1 cellular context compared by ENCODE assay signal in the genomic region with DNA sequence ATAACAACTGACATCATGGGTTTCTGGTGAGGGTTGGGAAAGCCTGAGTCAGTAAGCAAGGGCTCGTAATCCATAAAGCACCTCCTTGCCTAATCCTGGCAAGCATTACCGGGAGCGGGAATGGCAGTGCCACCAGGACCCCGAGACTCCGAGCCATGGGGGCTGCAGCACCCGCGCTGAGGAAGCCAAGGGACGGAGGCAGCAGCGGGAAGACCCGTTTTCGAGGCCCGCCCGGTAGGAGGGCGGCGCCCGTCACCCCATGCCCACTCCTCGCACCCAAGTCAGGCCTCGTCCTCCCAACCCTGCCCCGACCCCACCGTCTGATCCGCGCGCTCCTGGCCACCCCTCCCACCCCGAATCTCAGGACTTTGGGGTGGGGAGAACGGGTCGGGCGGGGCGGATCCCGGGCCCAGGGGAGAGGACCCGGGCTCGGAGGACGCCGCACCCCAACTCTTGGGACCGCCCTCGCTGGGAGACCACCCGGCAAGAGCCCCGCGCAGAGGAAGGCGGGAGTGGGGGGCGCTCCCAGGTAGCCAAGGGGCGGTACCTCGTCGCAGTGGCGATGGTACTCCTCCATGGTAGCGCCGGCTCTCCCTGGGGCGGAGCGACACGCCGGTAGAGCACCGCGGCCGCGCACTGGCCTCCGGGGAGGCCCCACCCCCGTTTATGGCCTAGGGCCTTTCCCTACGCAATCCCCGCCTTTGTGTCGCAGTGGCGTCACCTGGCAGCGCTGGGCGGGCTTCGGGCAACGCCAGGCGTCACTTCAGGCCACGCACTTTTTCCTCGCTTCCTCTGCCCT.
A peak's percentile ranks its signal among the peaks of the same experiment; 100 is the strongest.
TF ChIP-seq lines count a peak whose summit lies in the region.

A gene with protein sequence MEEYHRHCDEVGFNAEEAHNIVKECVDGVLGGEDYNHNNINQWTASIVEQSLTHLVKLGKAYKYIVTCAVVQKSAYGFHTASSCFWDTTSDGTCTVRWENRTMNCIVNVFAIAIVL (minus strand): TSS at position 638 of the 799 bp plus-strand sequence. CDS start 61 bp downstream, at position 577.

TF ChIP-seq in HEK293, 187 proteins besides CTCF, POLR2A, EP300 and RAD21 (continued from another document and continues in another):
- TF ChIP-seq, protein P1, sequence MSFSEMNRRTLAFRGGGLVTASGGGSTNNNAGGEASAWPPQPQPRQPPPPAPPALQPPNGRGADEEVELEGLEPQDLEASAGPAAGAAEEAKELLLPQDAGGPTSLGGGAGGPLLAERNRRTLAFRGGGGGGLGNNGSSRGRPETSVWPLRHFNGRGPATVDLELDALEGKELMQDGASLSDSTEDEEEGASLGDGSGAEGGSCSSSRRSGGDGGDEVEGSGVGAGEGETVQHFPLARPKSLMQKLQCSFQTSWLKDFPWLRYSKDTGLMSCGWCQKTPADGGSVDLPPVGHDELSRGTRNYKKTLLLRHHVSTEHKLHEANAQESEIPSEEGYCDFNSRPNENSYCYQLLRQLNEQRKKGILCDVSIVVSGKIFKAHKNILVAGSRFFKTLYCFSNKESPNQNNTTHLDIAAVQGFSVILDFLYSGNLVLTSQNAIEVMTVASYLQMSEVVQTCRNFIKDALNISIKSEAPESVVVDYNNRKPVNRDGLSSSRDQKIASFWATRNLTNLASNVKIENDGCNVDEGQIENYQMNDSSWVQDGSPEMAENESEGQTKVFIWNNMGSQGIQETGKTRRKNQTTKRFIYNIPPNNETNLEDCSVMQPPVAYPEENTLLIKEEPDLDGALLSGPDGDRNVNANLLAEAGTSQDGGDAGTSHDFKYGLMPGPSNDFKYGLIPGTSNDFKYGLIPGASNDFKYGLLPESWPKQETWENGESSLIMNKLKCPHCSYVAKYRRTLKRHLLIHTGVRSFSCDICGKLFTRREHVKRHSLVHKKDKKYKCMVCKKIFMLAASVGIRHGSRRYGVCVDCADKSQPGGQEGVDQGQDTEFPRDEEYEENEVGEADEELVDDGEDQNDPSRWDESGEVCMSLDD (tag by site-specific recombination; IDR thresholded peaks at IDR 0.05): peak; percentile 76
- peak; percentile 35; the same call in 1 of the 2 replicates for TF ChIP-seq KLF10 (tag by site-specific recombination; IDR thresholded peaks at IDR 0.05)
- TF ChIP-seq, protein P2, sequence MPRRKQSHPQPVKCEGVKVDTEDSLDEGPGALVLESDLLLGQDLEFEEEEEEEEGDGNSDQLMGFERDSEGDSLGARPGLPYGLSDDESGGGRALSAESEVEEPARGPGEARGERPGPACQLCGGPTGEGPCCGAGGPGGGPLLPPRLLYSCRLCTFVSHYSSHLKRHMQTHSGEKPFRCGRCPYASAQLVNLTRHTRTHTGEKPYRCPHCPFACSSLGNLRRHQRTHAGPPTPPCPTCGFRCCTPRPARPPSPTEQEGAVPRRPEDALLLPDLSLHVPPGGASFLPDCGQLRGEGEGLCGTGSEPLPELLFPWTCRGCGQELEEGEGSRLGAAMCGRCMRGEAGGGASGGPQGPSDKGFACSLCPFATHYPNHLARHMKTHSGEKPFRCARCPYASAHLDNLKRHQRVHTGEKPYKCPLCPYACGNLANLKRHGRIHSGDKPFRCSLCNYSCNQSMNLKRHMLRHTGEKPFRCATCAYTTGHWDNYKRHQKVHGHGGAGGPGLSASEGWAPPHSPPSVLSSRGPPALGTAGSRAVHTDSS (tag by site-specific recombination; IDR thresholded peaks at IDR 0.05): no peak
- no peak for TF ChIP-seq ZSCAN30 (tag by site-specific recombination; IDR thresholded peaks at IDR 0.05)
- TF ChIP-seq ZNF416 (tag by site-specific recombination; IDR thresholded peaks at IDR 0.05): no peak
- TF ChIP-seq ZBTB48 (tag by site-specific recombination; IDR thresholded peaks at IDR 0.05): peak; percentile 55; the same call in 1 of the 2 replicates
- no peak for TF ChIP-seq GLI2 (tag by site-specific recombination; IDR thresholded peaks at IDR 0.05; ENCODE audit: borderline replicate concordance, low read depth)
- TF ChIP-seq ZNF544 (tag by site-specific recombination; IDR thresholded peaks at IDR 0.05): no peak
- TF ChIP-seq ZNF223 (tag by site-specific recombination; IDR thresholded peaks at IDR 0.05): no peak
- peak; percentile 58; the same call in 1 of the 2 replicates for TF ChIP-seq IKZF3 (tag by site-specific recombination; IDR thresholded peaks at IDR 0.05)
- TF ChIP-seq ZNF155 (tag by site-specific recombination; IDR thresholded peaks at IDR 0.05): no peak
- TF ChIP-seq ZSCAN23 (tag by site-specific recombination; IDR thresholded peaks at IDR 0.05): no peak
- TF ChIP-seq REPIN1 (tag by site-specific recombination; IDR thresholded peaks at IDR 0.05; ENCODE audit: low read depth): 0 out of 2 replicates have a peak, but pooled peaks have one; percentile 34
- TF ChIP-seq YY1 (tag by site-specific recombination; IDR thresholded peaks at IDR 0.05): no peak
- no peak for TF ChIP-seq BCL11B (tag by site-specific recombination; IDR thresholded peaks at IDR 0.05; ENCODE audit: low read depth)
- peak; percentile 88 for TF ChIP-seq ZBTB21 (tag by site-specific recombination; IDR thresholded peaks at IDR 0.05)
- 0 out of 2 replicates have a peak, but pooled peaks have one; percentile 57 for TF ChIP-seq ZBTB1 (tag by site-specific recombination; IDR thresholded peaks at IDR 0.05)
- TF ChIP-seq, protein P3, sequence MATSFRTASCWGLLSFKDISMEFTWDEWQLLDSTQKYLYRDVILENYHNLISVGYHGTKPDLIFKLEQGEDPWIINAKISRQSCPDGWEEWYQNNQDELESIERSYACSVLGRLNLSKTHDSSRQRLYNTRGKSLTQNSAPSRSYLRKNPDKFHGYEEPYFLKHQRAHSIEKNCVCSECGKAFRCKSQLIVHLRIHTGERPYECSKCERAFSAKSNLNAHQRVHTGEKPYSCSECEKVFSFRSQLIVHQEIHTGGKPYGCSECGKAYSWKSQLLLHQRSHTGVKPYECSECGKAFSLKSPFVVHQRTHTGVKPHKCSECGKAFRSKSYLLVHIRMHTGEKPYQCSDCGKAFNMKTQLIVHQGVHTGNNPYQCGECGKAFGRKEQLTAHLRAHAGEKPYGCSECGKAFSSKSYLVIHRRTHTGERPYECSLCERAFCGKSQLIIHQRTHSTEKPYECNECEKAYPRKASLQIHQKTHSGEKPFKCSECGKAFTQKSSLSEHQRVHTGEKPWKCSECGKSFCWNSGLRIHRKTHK (tag by site-specific recombination; IDR thresholded peaks at IDR 0.05): no peak
- TF ChIP-seq ZNF404 (tag by site-specific recombination; IDR thresholded peaks at IDR 0.05): no peak
- TF ChIP-seq, protein P4, sequence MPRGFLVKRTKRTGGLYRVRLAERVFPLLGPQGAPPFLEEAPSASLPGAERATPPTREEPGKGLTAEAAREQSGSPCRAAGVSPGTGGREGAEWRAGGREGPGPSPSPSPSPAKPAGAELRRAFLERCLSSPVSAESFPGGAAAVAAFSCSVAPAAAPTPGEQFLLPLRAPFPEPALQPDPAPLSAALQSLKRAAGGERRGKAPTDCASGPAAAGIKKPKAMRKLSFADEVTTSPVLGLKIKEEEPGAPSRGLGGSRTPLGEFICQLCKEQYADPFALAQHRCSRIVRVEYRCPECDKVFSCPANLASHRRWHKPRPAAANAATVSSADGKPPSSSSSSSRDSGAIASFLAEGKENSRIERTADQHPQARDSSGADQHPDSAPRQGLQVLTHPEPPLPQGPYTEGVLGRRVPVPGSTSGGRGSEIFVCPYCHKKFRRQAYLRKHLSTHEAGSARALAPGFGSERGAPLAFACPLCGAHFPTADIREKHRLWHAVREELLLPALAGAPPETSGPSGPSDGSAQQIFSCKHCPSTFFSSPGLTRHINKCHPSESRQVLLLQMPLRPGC (tag by site-specific recombination; IDR thresholded peaks at IDR 0.05): peak; percentile 50
- no peak for TF ChIP-seq ZNF391 (tag by site-specific recombination; IDR thresholded peaks at IDR 0.05; ENCODE audit: borderline replicate concordance, low read depth)
- TF ChIP-seq YY2 (tag by site-specific recombination; IDR thresholded peaks at IDR 0.05): no peak
- peak; percentile 12; the same call in 1 of the 2 replicates for TF ChIP-seq ZNF660 (tag by site-specific recombination; IDR thresholded peaks at IDR 0.05)
- peak; percentile 96 for TF ChIP-seq ZNF629 (tag by site-specific recombination; IDR thresholded peaks at IDR 0.05)
- peak; percentile 41; the same call in 1 of the 2 replicates for TF ChIP-seq KLF7 (tag by site-specific recombination; IDR thresholded peaks at IDR 0.05; ENCODE audit: borderline replicate concordance)
- TF ChIP-seq, protein P5, sequence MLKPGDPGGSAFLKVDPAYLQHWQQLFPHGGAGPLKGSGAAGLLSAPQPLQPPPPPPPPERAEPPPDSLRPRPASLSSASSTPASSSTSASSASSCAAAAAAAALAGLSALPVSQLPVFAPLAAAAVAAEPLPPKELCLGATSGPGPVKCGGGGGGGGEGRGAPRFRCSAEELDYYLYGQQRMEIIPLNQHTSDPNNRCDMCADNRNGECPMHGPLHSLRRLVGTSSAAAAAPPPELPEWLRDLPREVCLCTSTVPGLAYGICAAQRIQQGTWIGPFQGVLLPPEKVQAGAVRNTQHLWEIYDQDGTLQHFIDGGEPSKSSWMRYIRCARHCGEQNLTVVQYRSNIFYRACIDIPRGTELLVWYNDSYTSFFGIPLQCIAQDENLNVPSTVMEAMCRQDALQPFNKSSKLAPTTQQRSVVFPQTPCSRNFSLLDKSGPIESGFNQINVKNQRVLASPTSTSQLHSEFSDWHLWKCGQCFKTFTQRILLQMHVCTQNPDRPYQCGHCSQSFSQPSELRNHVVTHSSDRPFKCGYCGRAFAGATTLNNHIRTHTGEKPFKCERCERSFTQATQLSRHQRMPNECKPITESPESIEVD (tag by site-specific recombination; IDR thresholded peaks at IDR 0.05): no peak
- TF ChIP-seq ZNF311 (tag by site-specific recombination; IDR thresholded peaks at IDR 0.05; ENCODE audit: borderline replicate concordance): no peak
- no peak for TF ChIP-seq ZNF214 (tag by site-specific recombination; IDR thresholded peaks at IDR 0.05; ENCODE audit: borderline replicate concordance)
- TF ChIP-seq ZNF510 (tag by site-specific recombination; IDR thresholded peaks at IDR 0.05; ENCODE audit: insufficient replicate concordance): no peak
- TF ChIP-seq, protein P6, sequence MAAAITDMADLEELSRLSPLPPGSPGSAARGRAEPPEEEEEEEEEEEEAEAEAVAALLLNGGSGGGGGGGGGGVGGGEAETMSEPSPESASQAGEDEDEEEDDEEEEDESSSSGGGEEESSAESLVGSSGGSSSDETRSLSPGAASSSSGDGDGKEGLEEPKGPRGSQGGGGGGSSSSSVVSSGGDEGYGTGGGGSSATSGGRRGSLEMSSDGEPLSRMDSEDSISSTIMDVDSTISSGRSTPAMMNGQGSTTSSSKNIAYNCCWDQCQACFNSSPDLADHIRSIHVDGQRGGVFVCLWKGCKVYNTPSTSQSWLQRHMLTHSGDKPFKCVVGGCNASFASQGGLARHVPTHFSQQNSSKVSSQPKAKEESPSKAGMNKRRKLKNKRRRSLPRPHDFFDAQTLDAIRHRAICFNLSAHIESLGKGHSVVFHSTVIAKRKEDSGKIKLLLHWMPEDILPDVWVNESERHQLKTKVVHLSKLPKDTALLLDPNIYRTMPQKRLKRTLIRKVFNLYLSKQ (tag by site-specific recombination; IDR thresholded peaks at IDR 0.05; ENCODE audit: borderline replicate concordance): no peak
- TF ChIP-seq KLF9 (tag by site-specific recombination; IDR thresholded peaks at IDR 0.05; ENCODE audit: low read depth): peak; percentile 71
- peak; percentile 23; the same call in 1 of the 2 replicates for TF ChIP-seq EGR2 (tag by site-specific recombination; IDR thresholded peaks at IDR 0.05; ENCODE audit: low read depth)
- no peak for TF ChIP-seq ZNF140 (tag by site-specific recombination; IDR thresholded peaks at IDR 0.05)
- no peak for TF ChIP-seq SETDB1 (IDR thresholded peaks at IDR 0.05; ENCODE audit: insufficient read length, low read length)
- peak; percentile 89 for TF ChIP-seq SP2 (tag by site-specific recombination; IDR thresholded peaks at IDR 0.05)
- TF ChIP-seq, protein P7, sequence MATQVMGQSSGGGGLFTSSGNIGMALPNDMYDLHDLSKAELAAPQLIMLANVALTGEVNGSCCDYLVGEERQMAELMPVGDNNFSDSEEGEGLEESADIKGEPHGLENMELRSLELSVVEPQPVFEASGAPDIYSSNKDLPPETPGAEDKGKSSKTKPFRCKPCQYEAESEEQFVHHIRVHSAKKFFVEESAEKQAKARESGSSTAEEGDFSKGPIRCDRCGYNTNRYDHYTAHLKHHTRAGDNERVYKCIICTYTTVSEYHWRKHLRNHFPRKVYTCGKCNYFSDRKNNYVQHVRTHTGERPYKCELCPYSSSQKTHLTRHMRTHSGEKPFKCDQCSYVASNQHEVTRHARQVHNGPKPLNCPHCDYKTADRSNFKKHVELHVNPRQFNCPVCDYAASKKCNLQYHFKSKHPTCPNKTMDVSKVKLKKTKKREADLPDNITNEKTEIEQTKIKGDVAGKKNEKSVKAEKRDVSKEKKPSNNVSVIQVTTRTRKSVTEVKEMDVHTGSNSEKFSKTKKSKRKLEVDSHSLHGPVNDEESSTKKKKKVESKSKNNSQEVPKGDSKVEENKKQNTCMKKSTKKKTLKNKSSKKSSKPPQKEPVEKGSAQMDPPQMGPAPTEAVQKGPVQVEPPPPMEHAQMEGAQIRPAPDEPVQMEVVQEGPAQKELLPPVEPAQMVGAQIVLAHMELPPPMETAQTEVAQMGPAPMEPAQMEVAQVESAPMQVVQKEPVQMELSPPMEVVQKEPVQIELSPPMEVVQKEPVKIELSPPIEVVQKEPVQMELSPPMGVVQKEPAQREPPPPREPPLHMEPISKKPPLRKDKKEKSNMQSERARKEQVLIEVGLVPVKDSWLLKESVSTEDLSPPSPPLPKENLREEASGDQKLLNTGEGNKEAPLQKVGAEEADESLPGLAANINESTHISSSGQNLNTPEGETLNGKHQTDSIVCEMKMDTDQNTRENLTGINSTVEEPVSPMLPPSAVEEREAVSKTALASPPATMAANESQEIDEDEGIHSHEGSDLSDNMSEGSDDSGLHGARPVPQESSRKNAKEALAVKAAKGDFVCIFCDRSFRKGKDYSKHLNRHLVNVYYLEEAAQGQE (tag by site-specific recombination; IDR thresholded peaks at IDR 0.05): no peak
- no peak for TF ChIP-seq ZNF114 (tag by site-specific recombination; IDR thresholded peaks at IDR 0.05)
- TF ChIP-seq ZNF24 (tag by site-specific recombination; IDR thresholded peaks at IDR 0.05): no peak
- TF ChIP-seq SP3 (tag by site-specific recombination; IDR thresholded peaks at IDR 0.05): peak; percentile 90
- TF ChIP-seq ZXDB (tag by site-specific recombination; IDR thresholded peaks at IDR 0.05): peak; percentile 42
- TF ChIP-seq, protein P8, sequence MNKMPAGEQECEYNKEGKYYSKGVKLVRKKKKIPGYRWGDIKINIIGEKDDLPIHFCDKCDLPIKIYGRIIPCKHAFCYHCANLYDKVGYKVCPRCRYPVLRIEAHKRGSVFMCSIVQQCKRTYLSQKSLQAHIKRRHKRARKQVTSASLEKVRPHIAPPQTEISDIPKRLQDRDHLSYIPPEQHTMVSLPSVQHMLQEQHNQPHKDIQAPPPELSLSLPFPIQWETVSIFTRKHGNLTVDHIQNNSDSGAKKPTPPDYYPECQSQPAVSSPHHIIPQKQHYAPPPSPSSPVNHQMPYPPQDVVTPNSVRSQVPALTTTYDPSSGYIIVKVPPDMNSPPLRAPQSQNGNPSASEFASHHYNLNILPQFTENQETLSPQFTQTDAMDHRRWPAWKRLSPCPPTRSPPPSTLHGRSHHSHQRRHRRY (tag by site-specific recombination; IDR thresholded peaks at IDR 0.05): no peak
- peak; percentile 74 for TF ChIP-seq GLIS1 (tag by site-specific recombination; IDR thresholded peaks at IDR 0.05)
- peak; percentile 41; the same call in 1 of the 2 replicates for TF ChIP-seq ZNF843 (tag by site-specific recombination; IDR thresholded peaks at IDR 0.05)
- TF ChIP-seq ZIC2 (tag by site-specific recombination; IDR thresholded peaks at IDR 0.05): peak; percentile 49; the same call in 1 of the 2 replicates
- TF ChIP-seq ZNF266 (tag by site-specific recombination; IDR thresholded peaks at IDR 0.05; ENCODE audit: low read depth): no peak
- no peak for TF ChIP-seq ZNF112 (tag by site-specific recombination; IDR thresholded peaks at IDR 0.05)
